Comparison of ENCODE assay signal across 15 cellular contexts in the genomic region with DNA sequence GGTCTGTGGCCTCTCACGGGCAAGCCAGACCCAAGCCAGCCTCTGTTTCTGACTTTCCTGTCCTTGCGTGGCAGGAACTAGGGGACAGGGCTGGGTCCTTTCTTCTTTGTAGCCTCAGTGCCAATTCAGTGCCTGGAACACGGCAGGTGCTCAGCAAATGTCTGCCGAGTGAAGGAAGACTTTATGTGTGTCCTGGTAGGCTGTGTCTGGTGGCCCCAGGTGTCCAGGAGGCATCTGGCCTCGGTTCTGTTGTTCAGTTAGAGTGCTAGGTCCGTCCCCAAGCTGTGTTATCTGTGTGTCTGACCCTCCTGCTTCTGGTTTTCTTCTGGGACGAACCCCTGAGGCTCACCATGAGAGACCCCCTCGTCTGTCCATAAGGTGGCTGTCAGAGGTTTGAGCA. TPM values are rescaled to one million over a fixed set of nuclear protein-coding genes. Genes with fewer than 3 reads are reported as not detected.
DNase-seq lines count a peak whose midpoint lies in the region; ATAC-seq and TF ChIP-seq lines count a peak whose summit lies in the region.
"Had no signal": no experiment of that assay in that cellular context is flagged by ENCODE, and none has a peak within 500 bp of the region (broad histone marks: within the 10 kb centered on the region; RNA-seq: fewer than 3 reads in every experiment).

No MANE protein-coding gene starts in this region.

- H3K9me3 ChIP-seq in endodermal cell (ENCODE audit: control insufficient read depth, low read length) (no peaks in the 10 kb centered on the region), parathyroid adenoma (ENCODE audit: control insufficient read depth, low read length) (no peaks in the 10 kb centered on the region), Caco-2 (no peaks in the 10 kb centered on the region)
- H3K9me3 ChIP-seq: SJSA1 had no signal

- H3K36me3 Mint-ChIP-seq in endodermal cell (ENCODE audit: low read depth), result no peaks in the 10 kb centered on the region
- no peaks in the 10 kb centered on the region for H3K36me3 Mint-ChIP-seq in Caco-2 (ENCODE audit: insufficient read depth, unreplicated experiment)

- H3K4me2 ChIP-seq in parathyroid adenoma (ENCODE audit: low read length), result no peak overlapping the region

- H3K27ac Mint-ChIP-seq in endodermal cell (peak overlapping the region; percentile 44), Caco-2 (ENCODE audit: unreplicated experiment) (no peak overlapping the region)

- CTCF ChIA-PET in RWPE1 (lab: Yijun Ruan, JAX) (interaction anchor here (0.9 to 1.3 kb wide), 2 partner anchors 11 to 274 kb away, joined by 3 to 5 read pairs; no protein-coding TSS in a partner anchor), Caco-2 (lab: Charles Lee) (interaction anchor here (0.5 to 1.1 kb wide), 2 partner anchors 12 to 20 kb away, joined by 3 read pairs; no protein-coding TSS in a partner anchor)

- no peak for ATAC-seq in HG02885 (IDR thresholded peaks at IDR 0.05; ENCODE audit: poor library complexity, unreplicated experiment)

- H3K9ac ChIP-seq in endodermal cell (ENCODE audit: extremely low read depth, low read length, poor library complexity, severe bottlenecking) (no peak overlapping the region), parathyroid adenoma (no peak overlapping the region)

- BruUV-seq in Caco-2 (replicated peaks; lab: Mats Ljungman, UMichigan), result no TSS peak

- H3K27me3 Mint-ChIP-seq in endodermal cell (ENCODE audit: insufficient read depth), result no peaks in the 10 kb centered on the region
- H3K27me3 Mint-ChIP-seq in Caco-2 (ENCODE audit: insufficient read depth, unreplicated experiment), result peaks cover 15% of the 10 kb centered on the region

- POLR2A ChIA-PET in RWPE1 (lab: Yijun Ruan, JAX; ENCODE audit: low non-redundant PET) (no interaction called here), Caco-2 (lab: Charles Lee) (no interaction called here)

- DNase-seq in G401 (ENCODE audit: low spot score) (peak; percentile 64), RWPE1 (ENCODE audit: low spot score) (no peak), endodermal cell (no peak), Caco-2 (no peak), NCI-H748 (lab: John Stamatoyannopoulos, UW; ENCODE audit: unreplicated experiment) (no peak)
- DNase-seq: KG1, NCI-H1436, NCI-H1930, NCI-H2227 treated with DMSO at 0.1 percent for 48 hours, NCI-H510A treated with DMSO at 0.1 percent for 48 hours, NCI-H82, OCI-M1 had no signal

- no peaks in the 10 kb centered on the region for H3K9me3 Mint-ChIP-seq in endodermal cell
- H3K9me3 Mint-ChIP-seq in Caco-2 (ENCODE audit: unreplicated experiment), result no peaks in the 10 kb centered on the region

- TF ChIP-seq CTCF in RWPE1 (conservative IDR thresholded peaks at IDR 0.05; ENCODE audit: low read depth) (no peak), endodermal cell (conservative IDR thresholded peaks at IDR 0.05) (no peak), parathyroid adenoma (IDR thresholded peaks at IDR 0.05) (no peak), Caco-2 (IDR thresholded peaks at IDR 0.05; ENCODE audit: insufficient read depth in 1 of 2, low read depth in 1 of 2, low read length in 1 of 2, severe bottlenecking in 1 of 2, unreplicated experiment in 1 of 2) (no peak)

- peaks cover 7% of the 10 kb centered on the region for H3K79me2 ChIP-seq in parathyroid adenoma

- in situ Hi-C loops in G401 (cut with HindIII; ENCODE audit: low sequenced_read_pairs), result no loop called here

- peaks cover 2% of the 10 kb centered on the region for H3K4me1 Mint-ChIP-seq in endodermal cell
- H3K4me1 Mint-ChIP-seq in Caco-2 (ENCODE audit: low read depth, unreplicated experiment), result no peaks in the 10 kb centered on the region

- H3K4me3 Mint-ChIP-seq in endodermal cell, result no peak overlapping the region
- no peak overlapping the region for H3K4me3 Mint-ChIP-seq in Caco-2 (ENCODE audit: unreplicated experiment)

- H3K27me3 ChIP-seq in endodermal cell (ENCODE audit: control insufficient read depth, insufficient read depth, low read length, poor library complexity, severe bottlenecking) (no peaks in the 10 kb centered on the region), parathyroid adenoma (ENCODE audit: control insufficient read depth, insufficient read depth, low read length) (no peaks in the 10 kb centered on the region), Caco-2 (replicated peaks; ENCODE audit: control insufficient read depth, insufficient read depth, low read length) (no peaks in the 10 kb centered on the region; the same call in 1 of the 2 replicates)

- 89 to 92% methylated on average over 7 to 8 of the region's 8 CpGs for WGBS in endodermal cell (ENCODE audit: insufficient coverage in 1 of 2, insufficient read length in 1 of 2), 2 experiments

- H3K27ac ChIP-seq in RWPE1 (peak overlapping the region; percentile 64; the same call in 1 of the 2 replicates), endodermal cell (ENCODE audit: low read depth, low read length) (no peak overlapping the region), parathyroid adenoma (peak overlapping the region; percentile 98)
- H3K27ac ChIP-seq: SJSA1 had no signal

- H3K4me1 ChIP-seq in endodermal cell (ENCODE audit: control insufficient read depth, insufficient read depth, low read length), result peaks cover 6% of the 10 kb centered on the region
- H3K4me1 ChIP-seq in parathyroid adenoma, result peaks cover 82% of the 10 kb centered on the region
- no peaks in the 10 kb centered on the region for H3K4me1 ChIP-seq in Caco-2
- H3K4me1 ChIP-seq: SJSA1 had no signal

- H3K36me3 ChIP-seq in endodermal cell (ENCODE audit: control insufficient read depth, insufficient read depth, low read length) (no peaks in the 10 kb centered on the region), parathyroid adenoma (ENCODE audit: control insufficient read depth, insufficient read depth, low read length) (no peaks in the 10 kb centered on the region), Caco-2 (ENCODE audit: control insufficient read depth, insufficient read depth, low read length) (no peaks in the 10 kb centered on the region)
- H3K36me3 ChIP-seq: SJSA1 had no signal

- H3K4me3 ChIP-seq in endodermal cell (ENCODE audit: low read length), result no peak overlapping the region
- no peak overlapping the region for H3K4me3 ChIP-seq in parathyroid adenoma (ENCODE audit: low read depth, low read length)
- no peak overlapping the region for H3K4me3 ChIP-seq in Caco-2 (ENCODE audit: low read depth, low read length)
- H3K4me3 ChIP-seq: SJSA1 had no signal

- intact Hi-C loops in Caco-2 (cut with micrococcal nuclease; ENCODE audit: unreplicated experiment), result no loop called here

- peak overlapping the region; percentile 82 for H2AFZ ChIP-seq in parathyroid adenoma

RNA-seq across cellular contexts. Expression of a gene that starts 39.1 kb away (rescaled TPM):
- total RNA-seq in G401 (2014; rRNA removed; shearing (Covaris generic)), result 13.2 and 17.1 TPM in 2 replicates
- total RNA-seq in endodermal cell, result 10 to 100 TPM; 40.8 to 42.0 TPM
- polyA plus RNA-seq in endodermal cell (2013, experiment 1 of 2), result 33.7 TPM
- 27.0 TPM for polyA plus RNA-seq in endodermal cell (2013, experiment 2 of 2)
- 50.0 and 52.5 TPM in 2 replicates for total RNA-seq in Caco-2 (2022)
